In the genomic region with DNA sequence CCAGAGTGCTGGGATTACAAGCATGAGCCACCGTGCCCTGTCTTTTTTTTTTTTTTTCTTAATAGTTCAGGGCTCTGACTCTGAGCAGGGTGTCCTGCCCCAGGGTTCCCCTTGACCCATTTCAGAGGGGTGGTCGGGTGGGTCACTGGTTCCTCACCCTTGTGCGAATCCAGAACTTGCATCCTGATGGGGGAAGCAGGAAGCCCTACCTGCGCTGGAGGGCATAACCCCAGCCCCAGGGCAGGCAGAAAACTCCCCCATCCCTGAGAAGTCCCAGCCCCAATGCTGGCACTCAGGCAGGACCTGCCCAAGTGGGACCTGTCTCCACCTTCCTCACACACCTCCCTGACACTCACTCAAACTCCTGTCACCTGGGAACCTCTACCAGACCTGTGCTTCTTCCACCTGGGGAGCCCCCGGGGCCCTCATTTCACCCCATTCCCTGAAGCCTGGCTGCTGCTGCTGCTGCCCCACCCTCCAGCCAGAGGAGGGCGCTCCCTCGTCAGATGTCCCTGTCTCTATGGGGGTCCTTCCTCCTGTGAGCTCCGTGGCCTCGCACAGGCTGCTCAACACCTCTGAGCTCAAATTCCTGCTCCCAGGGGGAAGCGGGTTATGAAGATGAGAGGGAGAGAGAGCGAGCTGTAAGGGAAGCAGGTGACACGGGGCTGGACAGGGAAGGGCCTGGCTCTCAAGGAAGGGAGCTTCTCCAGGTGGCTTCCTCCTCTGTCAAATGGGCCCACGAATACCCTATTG, we compare ENCODE assay signal across 8 cellular contexts. TPM values are rescaled to one million over a fixed set of nuclear protein-coding genes. Genes with fewer than 3 reads are reported as not detected.
DNase-seq lines count a peak whose midpoint lies in the region; ATAC-seq and TF ChIP-seq lines count a peak whose summit lies in the region.

No MANE protein-coding gene starts in this region.

- H3K36me3 Mint-ChIP-seq in CD14-positive monocyte: no peaks in the 10 kb centered on the region

- no peak overlapping the region for H3K4me3 ChIP-seq in BE2C (ENCODE audit: low read depth, low read length)

- H3K9me3 Mint-ChIP-seq in CD14-positive monocyte: peaks cover 12 to 42% (median 25%) of the 10 kb centered on the region in 7 donors

- H3K4me1 ChIP-seq in BE2C: no peaks in the 10 kb centered on the region

- DNase-seq in CD14-positive monocyte (ENCODE audit: low spot score) (no peak), HuH-7.5 (ENCODE audit: low spot score) (peak; percentile 73), left ventricle myocardium superior (peak; percentile 53), posterior vena cava (ENCODE audit: low spot score) (peak; percentile 81), globus pallidus (ENCODE audit: low spot score) (no peak), BE2C (no peak)
- peak; percentile 24 for DNase-seq in activated T-helper 9 cell treated with anti-CD3 and anti-CD28 coated beads, Interleukin-2, amount 50 U/mL, for 16 hours (ENCODE audit: low read depth)

- ATAC-seq in left ventricle myocardium superior (peak; percentile 60), GM18861 (IDR thresholded peaks at IDR 0.05; ENCODE audit: unreplicated experiment) (no peak)

- intact Hi-C loops in CD14-positive monocyte (cut with micrococcal nuclease) (no loop called here), left ventricle myocardium superior (cut with micrococcal nuclease) (no loop called here), posterior vena cava (cut with DNase I) (no loop called here)

- peak overlapping the region; percentile 92 to 97 for H3K4me3 Mint-ChIP-seq in CD14-positive monocyte

- peaks cover 45 to 77% (median 60%) of the 10 kb centered on the region in 3 donors for H3K27me3 Mint-ChIP-seq in CD14-positive monocyte (ENCODE audit: low read depth in 3 of 3)

- peak; percentile 67 for TF ChIP-seq CTCF in CD14-positive monocyte (IDR thresholded peaks at IDR 0.05)
- TF ChIP-seq CTCF in BE2C (IDR thresholded peaks at IDR 0.05; ENCODE audit: low read depth, low read length): no peak

- H3K36me3 ChIP-seq in BE2C: no peaks in the 10 kb centered on the region

- peaks cover 19% of the 10 kb centered on the region for H3K4me1 Mint-ChIP-seq in CD14-positive monocyte

- H3K9me3 ChIP-seq in BE2C: no peaks in the 10 kb centered on the region; the same call in none of the 2 replicates

- no peaks in the 10 kb centered on the region for H3K27me3 ChIP-seq in BE2C

- H3K27ac Mint-ChIP-seq in CD14-positive monocyte: no peak overlapping the region

RNA-seq across cellular contexts. Expression of gene ZNF273, which starts 15.1 kb away (rescaled TPM):
- 1 to 10 TPM in 1 of 2 donors, under 1 TPM in 1; 0.62 to 1.7 TPM for polyA plus RNA-seq in CD14-positive monocyte
- total RNA-seq in left ventricle myocardium superior: 2.4 TPM
- 1 to 10 TPM; 4.5 to 8.0 TPM for total RNA-seq in posterior vena cava
- 1.7 TPM for polyA plus RNA-seq in BE2C (2012; ENCODE audit: insufficient read depth, insufficient read length, low read depth)

Comparison
In these comparisons a context has a peak if more than half of its experiments do, and no peak if none do; other contexts are left out.
1. DNase-seq: peak in HuH-7.5 (single experiment), activated T-helper 9 cell treated with anti-CD3 and anti-CD28 coated beads, Interleukin-2, amount 50 U/mL, for 16 hours (single experiment), left ventricle myocardium superior (single experiment) and posterior vena cava (single experiment); none in CD14-positive monocyte (single experiment), globus pallidus (single experiment) and BE2C (single experiment).